ENCODE assay signal across 1 cellular context in the genomic region with DNA sequence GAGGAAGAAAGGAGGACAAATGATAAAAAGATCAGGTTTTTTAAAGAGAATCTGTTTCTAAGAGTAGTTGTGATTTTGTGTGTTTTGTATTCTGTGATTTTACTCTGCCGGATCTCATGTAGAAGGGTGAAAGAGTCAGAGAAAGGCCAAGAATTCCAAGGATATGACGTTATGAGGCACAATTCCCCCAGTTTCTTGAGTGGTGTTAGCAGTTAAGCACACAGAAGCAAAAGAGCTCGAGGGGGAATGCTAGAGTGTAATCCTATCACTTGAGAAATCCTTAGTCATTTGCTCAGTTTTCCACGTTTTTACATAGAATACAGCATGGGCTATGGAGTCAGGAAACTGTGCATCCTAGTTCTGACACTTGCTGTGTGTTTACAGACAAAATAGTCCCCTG.
TF ChIP-seq lines count a peak whose summit lies in the region.

No MANE protein-coding gene starts in this region.

TF ChIP-seq in WTC11, 78 proteins besides CTCF, POLR2A, EP300 and RAD21 (continued from another document):
- TF ChIP-seq, protein P1, sequence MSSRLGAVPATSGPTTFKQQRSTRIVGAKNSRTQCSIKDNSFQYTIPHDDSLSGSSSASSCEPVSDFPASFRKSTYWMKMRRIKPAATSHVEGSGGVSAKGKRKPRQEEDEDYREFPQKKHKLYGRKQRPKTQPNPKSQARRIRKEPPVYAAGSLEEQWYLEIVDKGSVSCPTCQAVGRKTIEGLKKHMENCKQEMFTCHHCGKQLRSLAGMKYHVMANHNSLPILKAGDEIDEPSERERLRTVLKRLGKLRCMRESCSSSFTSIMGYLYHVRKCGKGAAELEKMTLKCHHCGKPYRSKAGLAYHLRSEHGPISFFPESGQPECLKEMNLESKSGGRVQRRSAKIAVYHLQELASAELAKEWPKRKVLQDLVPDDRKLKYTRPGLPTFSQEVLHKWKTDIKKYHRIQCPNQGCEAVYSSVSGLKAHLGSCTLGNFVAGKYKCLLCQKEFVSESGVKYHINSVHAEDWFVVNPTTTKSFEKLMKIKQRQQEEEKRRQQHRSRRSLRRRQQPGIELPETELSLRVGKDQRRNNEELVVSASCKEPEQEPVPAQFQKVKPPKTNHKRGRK (CRISPR knock-in tag; IDR thresholded peaks at IDR 0.05; ENCODE audit: borderline replicate concordance), result no peak
- TF ChIP-seq ZNF232 (CRISPR knock-in tag; IDR thresholded peaks at IDR 0.05) (no peak), FOXK1 (CRISPR knock-in tag; IDR thresholded peaks at IDR 0.05) (no peak), ELF4 (CRISPR knock-in tag; IDR thresholded peaks at IDR 0.05; ENCODE audit: low read depth) (no peak), GRHL2 (CRISPR knock-in tag; IDR thresholded peaks at IDR 0.05; ENCODE audit: insufficient replicate concordance, severe bottlenecking) (no peak), MYBL2 (CRISPR knock-in tag; IDR thresholded peaks at IDR 0.05) (no peak), IRF2 (CRISPR knock-in tag; IDR thresholded peaks at IDR 0.05; ENCODE audit: borderline replicate concordance, low read depth) (no peak), GTF2I (CRISPR knock-in tag; conservative IDR thresholded peaks at IDR 0.05) (no peak)
- TF ChIP-seq, protein P2, sequence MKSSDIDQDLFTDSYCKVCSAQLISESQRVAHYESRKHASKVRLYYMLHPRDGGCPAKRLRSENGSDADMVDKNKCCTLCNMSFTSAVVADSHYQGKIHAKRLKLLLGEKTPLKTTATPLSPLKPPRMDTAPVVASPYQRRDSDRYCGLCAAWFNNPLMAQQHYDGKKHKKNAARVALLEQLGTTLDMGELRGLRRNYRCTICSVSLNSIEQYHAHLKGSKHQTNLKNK (CRISPR knock-in tag; IDR thresholded peaks at IDR 0.05), result no peak
- TF ChIP-seq, protein P3, sequence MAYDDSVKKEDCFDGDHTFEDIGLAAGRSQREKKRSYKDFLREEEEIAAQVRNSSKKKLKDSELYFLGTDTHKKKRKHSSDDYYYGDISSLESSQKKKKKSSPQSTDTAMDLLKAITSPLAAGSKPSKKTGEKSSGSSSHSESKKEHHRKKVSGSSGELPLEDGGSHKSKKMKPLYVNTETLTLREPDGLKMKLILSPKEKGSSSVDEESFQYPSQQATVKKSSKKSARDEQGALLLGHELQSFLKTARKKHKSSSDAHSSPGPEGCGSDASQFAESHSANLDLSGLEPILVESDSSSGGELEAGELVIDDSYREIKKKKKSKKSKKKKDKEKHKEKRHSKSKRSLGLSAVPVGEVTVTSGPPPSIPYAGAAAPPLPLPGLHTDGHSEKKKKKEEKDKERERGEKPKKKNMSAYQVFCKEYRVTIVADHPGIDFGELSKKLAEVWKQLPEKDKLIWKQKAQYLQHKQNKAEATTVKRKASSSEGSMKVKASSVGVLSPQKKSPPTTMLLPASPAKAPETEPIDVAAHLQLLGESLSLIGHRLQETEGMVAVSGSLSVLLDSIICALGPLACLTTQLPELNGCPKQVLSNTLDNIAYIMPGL (CRISPR knock-in tag; IDR thresholded peaks at IDR 0.05), result no peak
